28 cellular contexts compared by ENCODE assay signal in genomic region chr20:47209982-47210381, GRCh38.
DNase-seq lines count a peak whose midpoint lies in the region; ATAC-seq and TF ChIP-seq lines count a peak whose summit lies in the region.
"Had no signal": no experiment of that assay in that cellular context is flagged by ENCODE, and none has a peak within 500 bp of the region (broad histone marks: within the 10 kb centered on the region; RNA-seq: fewer than 3 reads in every experiment).

No MANE protein-coding gene starts in this region.

- H3K27ac ChIP-seq in breast epithelium (no peak overlapping the region), Panc1 (ENCODE audit: low read length) (no peak overlapping the region), SK-N-SH (ENCODE audit: low read depth in 2 of 2, low read length in 1 of 2) (no peak overlapping the region)
- H3K27ac ChIP-seq: 22Rv1, GM23248, SJCRH30 had no signal

- TF ChIP-seq CTCF in MCF 10A (IDR thresholded peaks at IDR 0.05; ENCODE audit: unreplicated experiment), result no peak
- no peak for TF ChIP-seq CTCF in breast epithelium (IDR thresholded peaks at IDR 0.05)
- no peak for TF ChIP-seq CTCF in Panc1 (IDR thresholded peaks at IDR 0.05)
- no peak for TF ChIP-seq CTCF in glutamatergic neuron (IDR thresholded peaks at IDR 0.05; ENCODE audit: partially characterized antibody, unreplicated experiment)
- TF ChIP-seq CTCF in SK-N-SH (IDR thresholded peaks at IDR 0.05), result no peak

- H3K9me2 ChIP-seq in SK-N-SH, result no peaks in the 10 kb centered on the region

- intact Hi-C loops in MCF 10A (cut with micrococcal nuclease), result no loop called here
- intact Hi-C loops in breast epithelium (cut with DNase I; ENCODE audit: low total_unique reads), result loop anchor here (10.0 kb wide), 1 partner anchor 175 kb away; no protein-coding TSS in a partner anchor
- intact Hi-C loops in Panc1 (cut with micrococcal nuclease; ENCODE audit: unreplicated experiment), result loop anchor here (10.0 kb wide), 1 partner anchor 415 kb away; no protein-coding TSS in a partner anchor

- no peak overlapping the region for H3K4me2 ChIP-seq in SK-N-SH

- H4K20me1 ChIP-seq in SK-N-SH (ENCODE audit: insufficient read depth), result no peaks in the 10 kb centered on the region

- no peaks in the 10 kb centered on the region for H3K9me3 ChIP-seq in breast epithelium
- H3K9me3 ChIP-seq in Panc1 (ENCODE audit: control insufficient read depth, insufficient read depth, low read depth, low read length), result no peaks in the 10 kb centered on the region
- H3K9me3 ChIP-seq in SK-N-SH, result no peaks in the 10 kb centered on the region
- H3K9me3 ChIP-seq: BE2C, SJCRH30 had no signal

- TF ChIP-seq POLR2A in breast epithelium (IDR thresholded peaks at IDR 0.05), result no peak

- H3K9me3 Mint-ChIP-seq in MCF 10A (ENCODE audit: unreplicated experiment) (no peaks in the 10 kb centered on the region), glutamatergic neuron (ENCODE audit: unreplicated experiment) (peaks cover 5% of the 10 kb centered on the region)
- H3K9me3 Mint-ChIP-seq in stimulated activated naive B cell treated with anti-CD40 and anti-IgM and Interleukin-4, amounts not matched to agents 10 μg/mL and 1 μg/mL and 100 μg/mL, for 72 hours, result no peaks in the 10 kb centered on the region
- H3K9me3 Mint-ChIP-seq: CD8-positive, alpha-beta memory T cell; H9; HFFc6; IgD-negative memory B cell had no signal

- no peaks in the 10 kb centered on the region for H3K27me3 Mint-ChIP-seq in MCF 10A (ENCODE audit: insufficient read depth, unreplicated experiment)
- H3K27me3 Mint-ChIP-seq in glutamatergic neuron (ENCODE audit: unreplicated experiment), result peaks cover 10% of the 10 kb centered on the region
- H3K27me3 Mint-ChIP-seq in stimulated activated naive B cell treated with anti-CD40 and anti-IgM and Interleukin-4, amounts not matched to agents 10 μg/mL and 1 μg/mL and 100 μg/mL, for 72 hours, result no peaks in the 10 kb centered on the region
- H3K27me3 Mint-ChIP-seq: CD8-positive, alpha-beta memory T cell; IgD-negative memory B cell had no signal

- H3K4me3 Mint-ChIP-seq in MCF 10A (ENCODE audit: unreplicated experiment) (no peak overlapping the region), glutamatergic neuron (ENCODE audit: unreplicated experiment) (no peak overlapping the region)
- no peak overlapping the region for H3K4me3 Mint-ChIP-seq in stimulated activated naive B cell treated with anti-CD40 and anti-IgM and Interleukin-4, amounts not matched to agents 10 μg/mL and 1 μg/mL and 100 μg/mL, for 72 hours
- H3K4me3 Mint-ChIP-seq: CD14-positive monocyte; CD8-positive, alpha-beta memory T cell; H9; HFFc6 had no signal

- TF ChIP-seq EP300 in SK-N-SH (IDR thresholded peaks at IDR 0.05; ENCODE audit: borderline replicate concordance in 1 of 2, low read depth in 1 of 2, low read length in 1 of 2), result no peak

- BruUV-seq in MCF 10A (replicated peaks; lab: Mats Ljungman, UMichigan) (TSS peak; percentile 55), Panc1 (replicated peaks; lab: Mats Ljungman, UMichigan) (TSS peak; percentile 81)

- H3F3A ChIP-seq in SK-N-SH (replicated peaks; ENCODE audit: insufficient read depth), result peaks cover 5% of the 10 kb centered on the region

- WGBS in SK-N-SH (ENCODE audit: low lambda C conversion rate), result 95% methylated on average over 17 of the region's 17 CpGs

- H3K4me1 ChIP-seq in breast epithelium (no peaks in the 10 kb centered on the region), Panc1 (ENCODE audit: control insufficient read depth, insufficient read depth, low read length) (0 out of 2 replicates have a peak, but pooled peaks cover 4% of the 10 kb centered on the region), SK-N-SH (ENCODE audit: control insufficient read depth in 1 of 2, insufficient read depth in 2 of 2, low read depth in 1 of 2, low read length in 1 of 2) (peaks cover 0 to 3% of the 10 kb centered on the region in 2 experiments; a peak in 1 of 4 replicates)
- H3K4me1 ChIP-seq: BE2C had no signal

- DNase-seq in MCF 10A (ENCODE audit: unreplicated experiment), result no peak
- DNase-seq in breast epithelium (ENCODE audit: low spot score in 2 of 2), result no peak
- DNase-seq in Panc1 (ENCODE audit: low read depth, low spot score), result no peak
- no peak for DNase-seq in glutamatergic neuron
- no peak for DNase-seq in stimulated activated naive B cell treated with anti-CD40 and anti-IgM and Interleukin-4, amounts not matched to agents 10 μg/mL and 1 μg/mL and 100 μg/mL, for 72 hours
- no peak for DNase-seq in effector CD4-positive, alpha-beta T cell
- DNase-seq in SK-N-SH, result no peak
- DNase-seq: ACHN; BE2C; CD8-positive, alpha-beta memory T cell; DMS153; GM23248; H9; HFFc6; NCI-H1092; NCI-H1417 treated with DMSO at 0.1 percent for 48 hours; NCI-H1694 treated with DMSO at 0.1 percent for 48 hours; NCI-H2081; NCI-H2171; NCI-H226; NCI-H510A; NCI-H69; SJCRH30 had no signal

- H3K27me3 ChIP-seq in breast epithelium (no peaks in the 10 kb centered on the region), Panc1 (ENCODE audit: control insufficient read depth, insufficient read depth, low read length) (no peaks in the 10 kb centered on the region), SK-N-SH (ENCODE audit: insufficient read depth) (no peaks in the 10 kb centered on the region)
- H3K27me3 ChIP-seq: BE2C, SJCRH30 had no signal

- POLR2A ChIA-PET in MCF 10A (lab: Yijun Ruan, JAX) (interaction anchor here (0.7 kb wide), 1 partner anchor 306 kb away, joined by 3 read pairs; no protein-coding TSS in a partner anchor), Panc1 (lab: Charles Lee) (no interaction called here), SK-N-SH (lab: Yijun Ruan, JAX) (no interaction called here)

- in situ Hi-C loops in Panc1 (cut with HindIII; ENCODE audit: low pct_unique_long_range_greater_than_20kb, low sequenced_read_pairs), result no loop called here

- peaks cover 8% of the 10 kb centered on the region for H3K36me3 Mint-ChIP-seq in MCF 10A (ENCODE audit: insufficient read depth, unreplicated experiment)
- H3K36me3 Mint-ChIP-seq in glutamatergic neuron (ENCODE audit: unreplicated experiment), result no peaks in the 10 kb centered on the region
- peaks cover 20 to 24% of the 10 kb centered on the region in 2 donors for H3K36me3 Mint-ChIP-seq in stimulated activated naive B cell treated with anti-CD40 and anti-IgM and Interleukin-4, amounts not matched to agents 10 μg/mL and 1 μg/mL and 100 μg/mL, for 72 hours

- H3K4me3 ChIP-seq in breast epithelium (no peak overlapping the region), Panc1 (ENCODE audit: low read depth in 2 of 2, low read length in 2 of 2) (no peak overlapping the region), SK-N-SH (ENCODE audit: low read depth in 2 of 2, low read length in 1 of 2) (no peak overlapping the region)
- H3K4me3 ChIP-seq: GM23248, SJCRH30 had no signal

- CTCF ChIA-PET in MCF 10A (lab: Yijun Ruan, JAX), result interaction anchor here (6.2 kb wide), 1 partner anchor 174 kb away, joined by 41 read pairs; no protein-coding TSS in a partner anchor
- CTCF ChIA-PET in Panc1 (lab: Charles Lee), result no interaction called here
- CTCF ChIA-PET in SK-N-SH (lab: Yijun Ruan, JAX), result interaction anchor here (1.2 to 1.6 kb wide), 4 partner anchors 11 to 174 kb away, joined by 3 to 7 read pairs (median 4); no protein-coding TSS in a partner anchor

- ATAC-seq in Panc1 (no peak), GM19395 (IDR thresholded peaks at IDR 0.05; ENCODE audit: unreplicated experiment) (no peak)
- no peak for ATAC-seq in stimulated activated naive B cell treated with anti-CD40 and anti-IgM and Interleukin-4, amounts not matched to agents 10 μg/mL and 1 μg/mL and 100 μg/mL, for 72 hours (replicated peaks)
- ATAC-seq: Right ventricle myocardium inferior had no signal

- no peak overlapping the region for H3K9ac ChIP-seq in SK-N-SH
- H3K9ac ChIP-seq: GM23248 had no signal

- peaks cover 17% of the 10 kb centered on the region for H3K79me2 ChIP-seq in SK-N-SH (ENCODE audit: insufficient read depth)

- no peak for TF ChIP-seq RAD21 in SK-N-SH (IDR thresholded peaks at IDR 0.05; ENCODE audit: low read length)

- H2AFZ ChIP-seq in SK-N-SH (ENCODE audit: low read depth), result no peak overlapping the region
- H2AFZ ChIP-seq: GM23248 had no signal

- no peak overlapping the region for H3K27ac Mint-ChIP-seq in MCF 10A (ENCODE audit: low read depth, unreplicated experiment)
- peak overlapping the region; percentile 7 for H3K27ac Mint-ChIP-seq in glutamatergic neuron (ENCODE audit: unreplicated experiment)
- H3K27ac Mint-ChIP-seq in stimulated activated naive B cell treated with anti-CD40 and anti-IgM and Interleukin-4, amounts not matched to agents 10 μg/mL and 1 μg/mL and 100 μg/mL, for 72 hours, result peak overlapping the region; percentile 25
- H3K27ac Mint-ChIP-seq: CD14-positive monocyte, HFFc6 had no signal

- H3K36me3 ChIP-seq in breast epithelium (no peaks in the 10 kb centered on the region), Panc1 (ENCODE audit: control insufficient read depth, insufficient read depth, low read length) (peaks cover 2% of the 10 kb centered on the region; the same call in 1 of the 2 replicates), SK-N-SH (replicated peaks in 1 of 2; ENCODE audit: control insufficient read depth in 1 of 2, insufficient read depth in 2 of 2, low read length in 1 of 2) (peaks cover 49 to 53% of the 10 kb centered on the region in 2 experiments)

- H3K4me1 Mint-ChIP-seq in MCF 10A (ENCODE audit: insufficient read depth, unreplicated experiment) (peaks cover 6% of the 10 kb centered on the region), glutamatergic neuron (ENCODE audit: low read depth, unreplicated experiment) (peaks cover 23% of the 10 kb centered on the region)
- H3K4me1 Mint-ChIP-seq in stimulated activated naive B cell treated with anti-CD40 and anti-IgM and Interleukin-4, amounts not matched to agents 10 μg/mL and 1 μg/mL and 100 μg/mL, for 72 hours, result peaks cover 13 to 20% of the 10 kb centered on the region in 2 donors

TF ChIP-seq in SK-N-SH, 30 proteins besides CTCF, POLR2A, EP300 and RAD21:
- TF ChIP-seq FOXM1 (IDR thresholded peaks at IDR 0.05; ENCODE audit: low read depth) (no peak), YY1 (IDR thresholded peaks at IDR 0.05; ENCODE audit: low read depth) (no peak)
